ENCODE assay signal across 1 cellular context in genomic region chr14:61523751-61524150, GRCh38.
TF ChIP-seq lines count a peak whose summit lies in the region.

No MANE protein-coding gene starts in this region.

TF ChIP-seq in IMR-90, 13 proteins besides CTCF, POLR2A, EP300 and RAD21 (continued from another document):
- TF ChIP-seq USF2 (IDR thresholded peaks at IDR 0.05; ENCODE audit: low read depth, low read length) (no peak), RFX5 (IDR thresholded peaks at IDR 0.05; ENCODE audit: low read depth, low read length) (no peak), SMC3 (IDR thresholded peaks at IDR 0.05; ENCODE audit: low read depth, low read length) (no peak), MXI1 (IDR thresholded peaks at IDR 0.05; ENCODE audit: borderline replicate concordance, low read depth, low read length) (no peak), NFE2L2 (IDR thresholded peaks at IDR 0.05; ENCODE audit: low read depth, low read length) (no peak), ELK1 (IDR thresholded peaks at IDR 0.05; ENCODE audit: borderline replicate concordance, low read depth, low read length) (no peak), MAZ (IDR thresholded peaks at IDR 0.05; ENCODE audit: borderline replicate concordance, low read depth, low read length) (no peak), BHLHE40 (IDR thresholded peaks at IDR 0.05; ENCODE audit: low read depth, low read length) (no peak), MAFK (IDR thresholded peaks at IDR 0.05; ENCODE audit: low read depth, low read length) (no peak)
